25 cellular contexts compared by ENCODE assay signal in the genomic region with DNA sequence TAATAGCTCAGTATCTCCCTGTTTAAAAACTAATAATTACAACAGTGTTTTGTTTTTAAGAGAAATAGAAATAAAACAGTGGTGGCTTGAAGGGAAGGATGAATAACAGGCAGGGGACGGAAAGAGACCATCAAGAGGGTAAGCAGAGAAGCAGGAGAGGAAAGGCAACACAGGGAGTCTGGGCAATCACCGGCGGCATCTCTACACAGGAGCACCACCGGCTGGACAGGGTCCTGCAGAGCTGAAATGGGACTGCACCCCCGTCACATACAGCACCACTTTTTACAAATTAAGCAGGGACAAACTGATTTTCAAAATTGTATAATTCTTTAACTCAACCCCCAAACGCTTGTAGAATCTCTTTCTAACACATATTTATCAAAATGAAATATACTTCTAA.
"Had no signal": no experiment of that assay in that cellular context is flagged by ENCODE, and none has a peak within 500 bp of the region (broad histone marks: within the 10 kb centered on the region; RNA-seq: fewer than 3 reads in every experiment).

No MANE protein-coding gene starts in this region.

- H3K36me3 Mint-ChIP-seq: T-cell had no signal

- H3K27ac ChIP-seq: right lobe of liver, skin epidermis, testis, upper lobe of left lung had no signal

- ATAC-seq: activated CD4-positive, alpha-beta T cell treated with anti-CD3 and anti-CD28 coated beads for 36 hours; activated T-helper 17 cell treated with anti-CD3 and anti-CD28 coated beads, Interleukin-2, amount 50 U/mL, for 72 hours; left cardiac atrium; right lobe of liver; stimulated activated naive B cell treated with anti-CD40 and anti-IgM and Interleukin-4, amounts not matched to agents 10 μg/mL and 1 μg/mL and 100 μg/mL, for 72 hours; T-cell had no signal

- H3K9me3 Mint-ChIP-seq: activated B cell treated with CpG ODN at 0.5 μM for 24 hours; activated naive CD8-positive, alpha-beta T cell treated with anti-CD3 and anti-CD28 coated beads, Interleukin-2, amount 10 ng/mL, durations not matched to agents 7 days and 5 days; activated T-cell treated with anti-CD3 and anti-CD28 coated beads, Interleukin-2, amount 50 U/mL, for 24 hours; activated T-helper 17 cell treated with anti-CD3 and anti-CD28 coated beads, Interleukin-2, amount 50 U/mL, for 72 hours; dendritic cell treated with granulocyte-macrophage colony-stimulating factor and Interleukin-4, amounts not matched to agents 40 ng/mL and 50 ng/mL, for 4 days; neural crest cell; stimulated activated naive B cell treated with anti-CD40 and anti-IgM and Interleukin-4, amounts not matched to agents 10 μg/mL and 1 μg/mL and 100 μg/mL, for 72 hours; T-cell had no signal

- H3K4me3 ChIP-seq: right lobe of liver, skin epidermis, testis, upper lobe of left lung had no signal

- H3K4me3 Mint-ChIP-seq: activated B cell treated with CpG ODN at 0.5 μM for 24 hours; activated CD4-positive, alpha-beta T cell treated with anti-CD3 and anti-CD28 coated beads for 36 hours; activated naive CD8-positive, alpha-beta T cell treated with anti-CD3 and anti-CD28 coated beads, Interleukin-2, amount 10 ng/mL, durations not matched to agents 7 days and 5 days; activated T-cell treated with anti-CD3 and anti-CD28 coated beads, Interleukin-2, amount 50 U/mL, for 24 hours; activated T-helper 17 cell treated with anti-CD3 and anti-CD28 coated beads, Interleukin-2, amount 50 U/mL, for 72 hours; dendritic cell treated with granulocyte-macrophage colony-stimulating factor and Interleukin-4, amounts not matched to agents 40 ng/mL and 50 ng/mL, for 4 days; neural crest cell; stimulated activated naive B cell treated with anti-CD40 and anti-IgM and Interleukin-4, amounts not matched to agents 10 μg/mL and 1 μg/mL and 100 μg/mL, for 72 hours; T-cell had no signal

- H3K36me3 ChIP-seq: right lobe of liver, upper lobe of left lung had no signal

- H3K27ac Mint-ChIP-seq: activated B cell treated with CpG ODN at 0.5 μM for 24 hours; activated CD4-positive, alpha-beta T cell treated with anti-CD3 and anti-CD28 coated beads for 36 hours; activated naive CD8-positive, alpha-beta T cell treated with anti-CD3 and anti-CD28 coated beads, Interleukin-2, amount 10 ng/mL, durations not matched to agents 7 days and 5 days; activated T-cell treated with anti-CD3 and anti-CD28 coated beads, Interleukin-2, amount 50 U/mL, for 24 hours; dendritic cell treated with granulocyte-macrophage colony-stimulating factor and Interleukin-4, amounts not matched to agents 40 ng/mL and 50 ng/mL, for 4 days; stimulated activated naive B cell treated with anti-CD40 and anti-IgM and Interleukin-4, amounts not matched to agents 10 μg/mL and 1 μg/mL and 100 μg/mL, for 72 hours; T-cell had no signal

- H3K27me3 ChIP-seq: right lobe of liver, testis, upper lobe of left lung had no signal

- DNase-seq: activated B cell treated with CpG ODN at 0.5 μM for 24 hours; activated CD4-positive, alpha-beta T cell treated with anti-CD3 and anti-CD28 coated beads for 36 hours; activated CD4-positive, alpha-beta T cell treated with anti-CD3 and anti-CD28 coated beads, Interleukin-2, amount 50 U/mL, for 4 hours; activated CD8-positive, alpha-beta memory T cell treated with anti-CD3 and anti-CD28 coated beads for 24 hours; activated CD8-positive, alpha-beta memory T cell treated with anti-CD3 and anti-CD28 coated beads, Interleukin-2, amount 50 U/mL, for 4 hours; activated naive CD4-positive, alpha-beta T cell; activated naive CD8-positive, alpha-beta T cell treated with anti-CD3 and anti-CD28 coated beads, Interleukin-2, amount 10 ng/mL, durations not matched to agents 7 days and 5 days; activated T-cell treated with anti-CD3 and anti-CD28 coated beads, Interleukin-2, amount 50 U/mL, for 24 hours; amniotic stem cell; effector CD4-positive, alpha-beta T cell; foreskin melanocyte; glutamatergic neuron; hippocampal formation; left cardiac atrium; posterior cingulate gyrus; right lobe of liver; stimulated activated CD4-positive, alpha-beta T cell treated with anti-CD3 and anti-CD28 coated beads, Interleukin-2, amount 100 ng/mL, for 24 hours; stimulated activated naive B cell treated with anti-CD40 and anti-IgM and Interleukin-4, amounts not matched to agents 10 μg/mL and 1 μg/mL and 100 μg/mL, for 72 hours; T-cell; testis; upper lobe of left lung had no signal

- H3K27me3 Mint-ChIP-seq: activated B cell treated with CpG ODN at 0.5 μM for 24 hours; activated CD4-positive, alpha-beta T cell treated with anti-CD3 and anti-CD28 coated beads for 36 hours; activated naive CD8-positive, alpha-beta T cell treated with anti-CD3 and anti-CD28 coated beads, Interleukin-2, amount 10 ng/mL, durations not matched to agents 7 days and 5 days; activated T-cell treated with anti-CD3 and anti-CD28 coated beads, Interleukin-2, amount 50 U/mL, for 24 hours; activated T-helper 17 cell treated with anti-CD3 and anti-CD28 coated beads, Interleukin-2, amount 50 U/mL, for 72 hours; dendritic cell treated with granulocyte-macrophage colony-stimulating factor and Interleukin-4, amounts not matched to agents 40 ng/mL and 50 ng/mL, for 4 days; stimulated activated naive B cell treated with anti-CD40 and anti-IgM and Interleukin-4, amounts not matched to agents 10 μg/mL and 1 μg/mL and 100 μg/mL, for 72 hours; T-cell had no signal

- H3K9me3 ChIP-seq: right lobe of liver, testis, upper lobe of left lung had no signal
